ENCODE assay signal across 25 cellular contexts in the genomic region with DNA sequence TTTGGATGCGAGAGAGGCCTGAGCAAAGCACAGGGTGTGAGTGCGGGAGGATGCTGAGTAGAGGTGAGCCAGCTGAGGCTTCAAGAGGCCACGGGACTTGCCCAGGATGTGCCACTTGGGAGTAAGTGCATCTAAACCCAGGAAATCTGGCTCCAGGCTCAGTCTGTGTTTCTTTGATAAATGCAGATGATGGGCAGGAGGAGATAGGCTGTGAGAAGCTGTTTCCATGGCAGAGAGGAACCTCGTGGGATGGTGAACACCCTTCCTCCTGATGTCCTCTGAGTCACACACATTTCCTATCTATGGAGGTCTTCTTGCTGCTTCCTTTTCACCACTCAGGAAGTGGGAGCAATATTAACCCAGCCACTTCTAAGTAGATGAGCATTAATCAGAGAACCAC. TPM values are rescaled to one million over a fixed set of nuclear protein-coding genes. Genes with fewer than 3 reads are reported as not detected.
"Had no signal": no experiment of that assay in that cellular context is flagged by ENCODE, and none has a peak within 500 bp of the region (broad histone marks: within the 10 kb centered on the region; RNA-seq: fewer than 3 reads in every experiment).

No MANE protein-coding gene starts in this region.

- ATAC-seq: esophagus mucosa; left colon; mucosa of descending colon; naive thymus-derived CD8-positive, alpha-beta T cell; psoas muscle; stimulated activated naive B cell treated with anti-CD40 and anti-IgM and Interleukin-4, amounts not matched to agents 10 μg/mL and 1 μg/mL and 100 μg/mL, for 72 hours; stimulated activated naive CD8-positive, alpha-beta T cell treated with anti-CD3 and anti-CD28 coated beads, Interleukin-15, amount 100 ng/mL, for 72 hours had no signal

- H3K4me3 ChIP-seq: dorsolateral prefrontal cortex, hepatocyte, mucosa of descending colon, psoas muscle, sigmoid colon, skin epidermis, testis, tibial nerve had no signal

- H3K27ac ChIP-seq: dorsolateral prefrontal cortex, hepatocyte, neutrophil, psoas muscle, sigmoid colon, skin epidermis, testis, tibial nerve had no signal

- H3K9me3 ChIP-seq: mucosa of descending colon, neutrophil, psoas muscle, sigmoid colon, testis had no signal

- H3K36me3 ChIP-seq: neutrophil, sigmoid colon, tibial nerve had no signal

- H3K27me3 ChIP-seq: dorsolateral prefrontal cortex, neutrophil, testis, tibial nerve had no signal

- DNase-seq: cortex of kidney; dorsolateral prefrontal cortex; effector CD8-positive, alpha-beta T cell; foreskin fibroblast; kidney; left colon; mammary epithelial cell; mucosa of descending colon; naive thymus-derived CD8-positive, alpha-beta T cell; psoas muscle; retina; sigmoid colon; stimulated activated CD4-positive, alpha-beta T cell treated with anti-CD3 and anti-CD28 coated beads, Interleukin-2, amount 100 ng/mL, for 24 hours; stimulated activated CD4-positive, alpha-beta T cell treated with anti-CD3 and anti-CD28 coated beads, Interleukin-4, amount 100 ng/mL, for 4 hours; stimulated activated naive B cell treated with anti-CD40 and anti-IgM and Interleukin-4, amounts not matched to agents 10 μg/mL and 1 μg/mL and 100 μg/mL, for 72 hours; stimulated activated naive CD8-positive, alpha-beta T cell treated with anti-CD3 and anti-CD28 coated beads, Interleukin-15, amount 100 ng/mL, for 72 hours; testis had no signal

- H3K4me1 ChIP-seq: psoas muscle, sigmoid colon, testis, tibial nerve had no signal

RNA-seq across cellular contexts. Expression of a gene that starts 38.4 kb away (rescaled TPM):
- total RNA-seq: esophagus mucosa; naive thymus-derived CD8-positive, alpha-beta T cell; osteoblast; subcutaneous adipose tissue; tibial nerve; ureter had no signal
